10 cellular contexts compared by ENCODE assay signal in the genomic region with DNA sequence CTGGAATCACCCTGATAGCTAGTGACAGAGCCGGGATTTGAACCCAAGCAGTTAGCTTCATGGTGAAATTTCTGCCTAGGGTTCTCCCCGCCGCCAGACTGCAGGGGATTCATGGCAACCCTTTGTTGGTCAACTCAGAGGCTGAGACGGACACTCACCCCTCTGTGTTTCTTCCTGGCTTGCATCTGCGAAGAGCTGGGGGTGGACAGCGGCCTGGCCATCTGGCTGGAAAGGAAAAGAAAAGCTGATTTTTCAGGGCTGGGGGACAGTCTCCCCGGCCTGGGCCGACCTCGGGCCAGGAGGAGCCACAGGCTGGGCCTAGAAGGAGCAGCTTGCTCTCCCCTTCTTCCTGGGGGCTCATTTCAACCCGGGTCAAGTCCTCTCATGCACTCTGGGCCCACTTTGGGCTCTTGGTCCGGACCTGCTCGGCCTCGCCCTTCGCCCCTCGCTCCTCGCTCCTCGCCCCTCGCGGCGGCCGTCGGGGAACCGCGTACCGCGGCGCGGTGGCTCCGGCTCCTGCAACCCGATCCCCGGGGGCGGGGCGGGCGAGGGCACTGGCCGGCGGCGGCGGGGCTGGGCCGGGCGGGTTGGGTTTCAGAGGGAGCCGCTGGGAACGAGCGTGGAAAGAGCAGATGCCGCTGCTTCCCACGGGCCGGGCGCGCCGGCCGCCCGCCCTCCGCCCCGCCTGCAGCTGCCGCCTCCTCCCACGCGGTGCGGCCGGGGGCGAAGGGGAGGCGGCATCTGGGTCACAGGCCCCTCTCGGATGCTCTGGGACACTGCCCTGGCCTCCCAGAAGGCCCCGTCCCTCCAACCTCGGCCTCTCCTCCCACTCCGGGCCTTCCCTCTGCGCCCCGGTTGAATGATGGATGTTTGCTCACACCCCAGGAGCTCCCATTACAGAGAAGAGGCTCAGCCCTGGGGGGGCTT. TPM values are rescaled to one million over a fixed set of nuclear protein-coding genes. Genes with fewer than 3 reads are reported as not detected.
DNase-seq lines count a peak whose midpoint lies in the region; ATAC-seq, FAIRE-seq and TF ChIP-seq lines count a peak whose summit lies in the region.
"Had no signal": no experiment of that assay in that cellular context is flagged by ENCODE, and none has a peak within 500 bp of the region (broad histone marks: within the 10 kb centered on the region; RNA-seq: fewer than 3 reads in every experiment).

No MANE protein-coding gene starts in this region.

- peak overlapping the region; percentile 66; the same call in 1 of the 2 replicates for H2AFZ ChIP-seq in H1 (ENCODE audit: low read length)
- H2AFZ ChIP-seq in OCI-LY7 (ENCODE audit: low read length) = no peak overlapping the region

- in situ Hi-C loops in GM13976 (cut with MboI; ENCODE audit: low sequenced_read_pairs, unreplicated experiment) = no loop called here

- H3K27ac ChIP-seq in H1 (ENCODE audit: low read depth, low read length) = no peak overlapping the region
- no peak overlapping the region for H3K27ac ChIP-seq in right lobe of liver
- H3K27ac ChIP-seq in tibial nerve = peak overlapping the region; percentile 4 to 80 (median 44)
- no peak overlapping the region for H3K27ac ChIP-seq in OCI-LY7 (ENCODE audit: low read depth, low read length, poor library complexity, severe bottlenecking)

- TF ChIP-seq CTCF in H1 (IDR thresholded peaks at IDR 0.05; ENCODE audit: control extremely low read depth in 1 of 3, insufficient read depth in 1 of 3, low read depth in 1 of 3, low read length in 3 of 3) (no peak), right lobe of liver (IDR thresholded peaks at IDR 0.05) (no peak), tibial nerve (IDR thresholded peaks at IDR 0.05) (no peak), OCI-LY7 (conservative IDR thresholded peaks at IDR 0.05; ENCODE audit: low read length) (no peak), GM13976 (IDR thresholded peaks at IDR 0.05; ENCODE audit: borderline replicate concordance, control extremely low read depth, extremely low read depth, insufficient read depth, missing control alignments) (no peak)

- TF ChIP-seq RAD21 in H1 (IDR thresholded peaks at IDR 0.05 in 1 of 2, conservative IDR thresholded peaks at IDR 0.05 in 1 of 2; ENCODE audit: low read depth in 2 of 2, low read length in 2 of 2) = no peak

- H3K4me2 ChIP-seq in H1 (ENCODE audit: insufficient read depth in 1 of 2, low read depth in 2 of 2, low read length in 2 of 2) = peak overlapping the region; percentile 11 to 67; a peak in 3 of 4 replicates
- H3K4me2 ChIP-seq in OCI-LY7 (ENCODE audit: low read length) = no peak overlapping the region

- H2BK20ac ChIP-seq in H1 (ENCODE audit: low read length) = no peak overlapping the region

- CTCF ChIA-PET in H1 (lab: Charles Lee; ENCODE audit: partially characterized antibody) (interaction anchor here (0.8 to 16.5 kb wide), 6 partner anchors 8 to 90 kb away, joined by 3 to 337 read pairs (median 6); no protein-coding TSS in a partner anchor), OCI-LY7 (lab: Charles Lee; ENCODE audit: unreplicated experiment) (no interaction called here)

- no peak overlapping the region for H2BK15ac ChIP-seq in H1 (ENCODE audit: low read length)

- 26% methylated on average over 33 of the region's 66 CpGs; no CpG with 5 or more reads in 1 of the 2 experiments for WGBS in H1 (ENCODE audit: extremely low coverage in 1 of 2, insufficient coverage in 1 of 2, insufficient read length in 1 of 2, insufficient replicate concordance in 2 of 2, low coverage in 1 of 2, low lambda C conversion rate in 2 of 2, missing lambda C conversion rate in 1 of 2), 2 experiments
- 75% methylated on average over 4 of the region's 66 CpGs for WGBS in right lobe of liver (ENCODE audit: insufficient coverage, low coverage, low lambda C conversion rate, missing lambda C conversion rate)
- WGBS in tibial nerve, 2 donors = 25 to 27% methylated on average over 40 to 66 of the region's 66 CpGs

- no peak overlapping the region for H2BK120ac ChIP-seq in H1 (replicated peaks; ENCODE audit: low read depth, low read length)

- FAIRE-seq in H1 (lab: Jason Lieb, UNC) (no peak), H54 (lab: Jason Lieb, UNC) (no peak)

- H3K79me2 ChIP-seq in H1 (ENCODE audit: control insufficient read depth in 1 of 2, insufficient read depth in 2 of 2, low read length in 2 of 2) (no peaks in the 10 kb centered on the region), OCI-LY7 (ENCODE audit: insufficient read depth, low read depth, low read length) (no peaks in the 10 kb centered on the region)

- TF ChIP-seq POLR2A in H1 (IDR thresholded peaks at IDR 0.05; ENCODE audit: control extremely low read depth in 1 of 2, low read depth in 2 of 2, low read length in 2 of 2) (no peak), right lobe of liver (IDR thresholded peaks at IDR 0.05) (no peak), tibial nerve (IDR thresholded peaks at IDR 0.05) (peak in 1 of 2 donors; percentile 28), H54 (IDR thresholded peaks at IDR 0.05; ENCODE audit: low read depth, low read length) (no peak)

- H4K8ac ChIP-seq in H1 (ENCODE audit: extremely low read depth, insufficient read depth, low read length) = peak overlapping the region; percentile 81; the same call in 1 of the 2 replicates

- H3K4me1 ChIP-seq in H1 (replicated peaks in 1 of 4; ENCODE audit: control insufficient read depth in 3 of 4, insufficient read depth in 4 of 4, low read length in 3 of 4) (peaks cover 0 to 2% (median under 1%) of the 10 kb centered on the region in 4 experiments; a peak in 3 of 7 replicates), right lobe of liver (no peaks in the 10 kb centered on the region), tibial nerve (peaks cover 0 to 37% (median 0%) of the 10 kb centered on the region in 4 donors), OCI-LY7 (ENCODE audit: insufficient read depth, low read length, poor library complexity, severe bottlenecking) (no peaks in the 10 kb centered on the region)

- H3K4me3 ChIP-seq in H1 (ENCODE audit: extremely low read depth in 1 of 4, insufficient read depth in 2 of 4, low read depth in 3 of 4, low read length in 4 of 4) = peak overlapping the region; percentile 10 to 53 (median 32); a peak in 6 of 8 replicates
- no peak overlapping the region for H3K4me3 ChIP-seq in right lobe of liver
- peak overlapping the region in 1 of 4 donors; percentile 41 for H3K4me3 ChIP-seq in tibial nerve
- H3K4me3 ChIP-seq in OCI-LY7 (ENCODE audit: low read depth, low read length, poor library complexity, severe bottlenecking) = no peak overlapping the region

- H3K14ac ChIP-seq in H1 (ENCODE audit: insufficient read length) = no peak overlapping the region

- intact Hi-C loops in right lobe of liver (cut with DNase I) = no loop called here
- intact Hi-C loops in OCI-LY7 (cut with micrococcal nuclease; ENCODE audit: unreplicated experiment) = no loop called here

- H3K79me1 ChIP-seq in H1 (ENCODE audit: low read depth, low read length) = no peaks in the 10 kb centered on the region

- no peak overlapping the region for H3K18ac ChIP-seq in H1 (ENCODE audit: extremely low read depth, low read length)

- peaks cover 0 to 5% of the 10 kb centered on the region in 2 experiments for H4K20me1 ChIP-seq in H1 (replicated peaks in 1 of 2; ENCODE audit: control insufficient read depth in 1 of 2, insufficient read depth in 2 of 2, low read length in 2 of 2)
- H4K20me1 ChIP-seq in OCI-LY7 (ENCODE audit: insufficient read depth, low read length) = no peaks in the 10 kb centered on the region

- no peak overlapping the region for H3K23ac ChIP-seq in H1 (ENCODE audit: insufficient read length)

- ATAC-seq in right lobe of liver = peak; percentile 63 to 74 (median 66)
- no peak for ATAC-seq in HG02798 (IDR thresholded peaks at IDR 0.05; ENCODE audit: poor library complexity, unreplicated experiment)

- no TSS peak for BruUV-seq in OCI-LY7 (replicated peaks; lab: Mats Ljungman, UMichigan)

- H3K9me3 ChIP-seq in H1 (ENCODE audit: insufficient read depth in 2 of 2, low read depth in 1 of 2, low read length in 1 of 2) (no peaks in the 10 kb centered on the region), right lobe of liver (no peaks in the 10 kb centered on the region), tibial nerve (no peaks in the 10 kb centered on the region), OCI-LY7 (ENCODE audit: low read length) (no peaks in the 10 kb centered on the region)

- no peak overlapping the region for H2BK12ac ChIP-seq in H1 (ENCODE audit: low read depth, low read length)

- POLR2A ChIA-PET in H1 (lab: Charles Lee; ENCODE audit: partially characterized antibody) (interaction anchor here (0.8 to 1.7 kb wide), 4 partner anchors 14 to 69 kb away, joined by 3 to 6 read pairs (median 4); no protein-coding TSS in a partner anchor), OCI-LY7 (lab: Charles Lee) (no interaction called here)

- no peak overlapping the region for H2BK5ac ChIP-seq in H1 (ENCODE audit: low read depth, low read length)

- no peak overlapping the region for H3K9ac ChIP-seq in H1 (replicated peaks in 1 of 4; ENCODE audit: extremely low read depth in 1 of 4, low read depth in 3 of 4, low read length in 3 of 4)

- H3K36me3 ChIP-seq in H1 (ENCODE audit: control insufficient read depth in 2 of 4, insufficient read depth in 4 of 4, low read length in 3 of 4) (no peaks in the 10 kb centered on the region), right lobe of liver (no peaks in the 10 kb centered on the region), tibial nerve (peaks cover 0 to 27% (median 0%) of the 10 kb centered on the region in 3 donors), OCI-LY7 (ENCODE audit: insufficient read depth, low read length) (no peaks in the 10 kb centered on the region)

- H2AK5ac ChIP-seq in H1 (ENCODE audit: low read depth, low read length) = no peak overlapping the region

- peaks cover 0 to 42% (median 32%) of the 10 kb centered on the region in 4 experiments; a peak in 6 of 7 replicates for H3K27me3 ChIP-seq in H1 (replicated peaks in 1 of 4; ENCODE audit: control insufficient read depth in 3 of 4, extremely low read depth in 1 of 4, insufficient read depth in 3 of 4, low read length in 3 of 4)
- no peaks in the 10 kb centered on the region for H3K27me3 ChIP-seq in right lobe of liver
- H3K27me3 ChIP-seq in tibial nerve = peaks cover 0 to 10% of the 10 kb centered on the region in 2 donors

- TF ChIP-seq EP300 in H1 (IDR thresholded peaks at IDR 0.05; ENCODE audit: borderline replicate concordance in 1 of 2, low read depth in 2 of 2, low read length in 2 of 2) = no peak
- no peak for TF ChIP-seq EP300 in tibial nerve (IDR thresholded peaks at IDR 0.05)

- H3K23me2 ChIP-seq in H1 (ENCODE audit: low read depth, low read length) = no peaks in the 10 kb centered on the region

- H3K9me2 ChIP-seq in OCI-LY7 (ENCODE audit: insufficient read depth, low read length) = no peaks in the 10 kb centered on the region

- H4K5ac ChIP-seq in H1 (ENCODE audit: insufficient read length, low read depth, low read length) = no peak overlapping the region

- H3K4ac ChIP-seq in H1 (replicated peaks; ENCODE audit: insufficient read length, low read depth, low read length) = no peak overlapping the region

- DNase-seq in NCI-H146 (lab: John Stamatoyannopoulos, UW) (peak; percentile 51), H1 (ENCODE audit: low read depth in 1 of 2, low spot score in 2 of 2) (peak in 1 of 2 experiments; percentile 86), right lobe of liver (peak in 2 of 3 donors; percentile 40 to 60), tibial nerve (ENCODE audit: low spot score in 2 of 2) (peak in 1 of 2 donors; percentile 56), H54 (ENCODE audit: insufficient read length, low spot score) (no peak), OCI-LY7 (ENCODE audit: low spot score) (no peak), GM13976 (ENCODE audit: low spot score) (no peak)
- DNase-seq: activated CD8-positive, alpha-beta memory T cell treated with anti-CD3 and anti-CD28 coated beads, Interleukin-2, amount 50 U/mL, for 4 hours; NCI-H1092 treated with DMSO at 0.1 percent for 48 hours had no signal

- H4K91ac ChIP-seq in H1 (replicated peaks; ENCODE audit: insufficient read length, low read length) = no peak overlapping the region

- no peak overlapping the region for H3K56ac ChIP-seq in H1 (replicated peaks; ENCODE audit: insufficient read length, low read depth, low read length)

RNA-seq across cellular contexts. Expression of a gene that starts 6.7 kb away (rescaled TPM):
- 3.1 and 3.5 TPM in 2 replicates for total RNA-seq in H1 (2021; fragmentation: NEBNext Ultra II Directional; extraction: Animal tissue kit (Norgen Biotek cat#: 25700))
- polyA plus RNA-seq in H1 (2011; rRNA removed) = 1.8 and 2.9 TPM in 2 replicates
- 1.6 TPM for polyA plus RNA-seq in H1 (2011; cell fraction: cytosol; rRNA removed)
- 3.1 TPM for polyA plus RNA-seq in H1 (2011; cell fraction: nucleus; rRNA removed)
- polyA plus RNA-seq in H1 (2012, experiment 1 of 2) = 1.4 to 2.6 TPM (median 2.2 TPM) in 4 replicates
- polyA plus RNA-seq in H1 (2012, experiment 2 of 2) = 1.8 TPM
- 2.2 TPM for polyA plus RNA-seq in H1 (2013, experiment 1 of 2)
- 2.0 TPM for polyA plus RNA-seq in H1 (2013, experiment 2 of 2)
- 2.0 and 2.3 TPM in 2 replicates for polyA minus RNA-seq in H1 (2011; rRNA and poly(A)+ RNA removed)
- polyA minus RNA-seq in H1 (2011; cell fraction: cytosol; rRNA and poly(A)+ RNA removed) = 1.5 TPM
- 1.8 TPM for polyA minus RNA-seq in H1 (2011; cell fraction: nucleus; rRNA and poly(A)+ RNA removed)
- total RNA-seq in right lobe of liver (1 to 10 TPM in 4 of 6 experiments, under 1 TPM in 2; 0.98 to 2.6 (median 1.6) TPM), tibial nerve (10 to 100 TPM; 11.4 to 19.2 (median 14.3) TPM), OCI-LY7 (2022) (not detected in 2 replicates)
- total RNA-seq in OCI-LY7 (2014; rRNA removed; shearing (Covaris generic)) = not detected in 2 replicates

RNA-seq across cellular contexts. Expression of a gene that starts 39.2 kb away (rescaled TPM):
- not detected in 2 replicates for total RNA-seq in H1 (2021; fragmentation: NEBNext Ultra II Directional; extraction: Animal tissue kit (Norgen Biotek cat#: 25700))
- 0.06 TPM in 1 of 2 replicates, not detected in the other for polyA plus RNA-seq in H1 (2011; rRNA removed)
- polyA plus RNA-seq in H1 (2011; cell fraction: cytosol; rRNA removed) = not detected
- polyA plus RNA-seq in H1 (2011; cell fraction: nucleus; rRNA removed) = not detected
- not detected in 4 replicates for polyA plus RNA-seq in H1 (2012, experiment 1 of 2)
- polyA plus RNA-seq in H1 (2012, experiment 2 of 2) = not detected
- polyA plus RNA-seq in H1 (2013, experiment 1 of 2) = not detected
- not detected for polyA plus RNA-seq in H1 (2013, experiment 2 of 2)
- polyA minus RNA-seq in H1 (2011; rRNA and poly(A)+ RNA removed) = 0.16 TPM in 1 of 2 replicates, not detected in the other
- polyA minus RNA-seq in H1 (2011; cell fraction: cytosol; rRNA and poly(A)+ RNA removed) = not detected
- polyA minus RNA-seq in H1 (2011; cell fraction: nucleus; rRNA and poly(A)+ RNA removed) = not detected
- not detected for total RNA-seq in right lobe of liver
- 1 to 10 TPM in 1 of 4 donors, not detected in 3; 2.2 TPM for total RNA-seq in tibial nerve
- total RNA-seq in OCI-LY7 (2014; rRNA removed; shearing (Covaris generic)) = not detected in 2 replicates
- not detected in 2 replicates for total RNA-seq in OCI-LY7 (2022)

RNA-seq across cellular contexts. Expression of a gene that starts 56.2 kb away (rescaled TPM):
- total RNA-seq in H1 (2021; fragmentation: NEBNext Ultra II Directional; extraction: Animal tissue kit (Norgen Biotek cat#: 25700)) = 333 and 341 TPM in 2 replicates
- 147 and 172 TPM in 2 replicates for polyA plus RNA-seq in H1 (2011; rRNA removed)
- polyA plus RNA-seq in H1 (2011; cell fraction: cytosol; rRNA removed) = 128 TPM
- polyA plus RNA-seq in H1 (2011; cell fraction: nucleus; rRNA removed) = 357 TPM
- polyA plus RNA-seq in H1 (2012, experiment 1 of 2) = 163 to 196 TPM (median 184 TPM) in 4 replicates
- polyA plus RNA-seq in H1 (2012, experiment 2 of 2) = 85.0 TPM
- polyA plus RNA-seq in H1 (2013, experiment 1 of 2) = 245 TPM
- polyA plus RNA-seq in H1 (2013, experiment 2 of 2) = 239 TPM
- 126 and 154 TPM in 2 replicates for polyA minus RNA-seq in H1 (2011; rRNA and poly(A)+ RNA removed)
- 186 TPM for polyA minus RNA-seq in H1 (2011; cell fraction: cytosol; rRNA and poly(A)+ RNA removed)
- 139 TPM for polyA minus RNA-seq in H1 (2011; cell fraction: nucleus; rRNA and poly(A)+ RNA removed)
- total RNA-seq in right lobe of liver = 100 to 1,000 TPM in 2 of 6 experiments, 10 to 100 TPM in 4; 89.8 to 155 (median 99.1) TPM
- total RNA-seq in tibial nerve = 100 to 1,000 TPM; 121 to 178 (median 135) TPM
- total RNA-seq in OCI-LY7 (2014; rRNA removed; shearing (Covaris generic)) = 132 and 166 TPM in 2 replicates
- total RNA-seq in OCI-LY7 (2022) = 292 and 315 TPM in 2 replicates

RNA-seq across cellular contexts. Expression of a gene that starts 58.5 kb away (rescaled TPM):
- 0.46 and 0.54 TPM in 2 replicates for total RNA-seq in H1 (2021; fragmentation: NEBNext Ultra II Directional; extraction: Animal tissue kit (Norgen Biotek cat#: 25700))
- 0.55 and 0.74 TPM in 2 replicates for polyA plus RNA-seq in H1 (2011; rRNA removed)
- 0.72 TPM for polyA plus RNA-seq in H1 (2011; cell fraction: cytosol; rRNA removed)
- polyA plus RNA-seq in H1 (2011; cell fraction: nucleus; rRNA removed) = 0.97 TPM
- polyA plus RNA-seq in H1 (2012, experiment 1 of 2) = 0.32 to 0.92 TPM (median 0.64 TPM) in 4 replicates
- polyA plus RNA-seq in H1 (2012, experiment 2 of 2) = 0.41 TPM
- 0.81 TPM for polyA plus RNA-seq in H1 (2013, experiment 1 of 2)
- 0.79 TPM for polyA plus RNA-seq in H1 (2013, experiment 2 of 2)
- 1.8 and 2.1 TPM in 2 replicates for polyA minus RNA-seq in H1 (2011; rRNA and poly(A)+ RNA removed)
- polyA minus RNA-seq in H1 (2011; cell fraction: cytosol; rRNA and poly(A)+ RNA removed) = 0.51 TPM
- polyA minus RNA-seq in H1 (2011; cell fraction: nucleus; rRNA and poly(A)+ RNA removed) = 1.00 TPM
- total RNA-seq in right lobe of liver (not detected), tibial nerve (not detected), OCI-LY7 (2022) (not detected in 2 replicates)
- not detected in 2 replicates for total RNA-seq in OCI-LY7 (2014; rRNA removed; shearing (Covaris generic))

Comparison
In these comparisons a context has a peak if more than half of its experiments do, and no peak if none do; other contexts are left out.
1. DNase-seq: peak in NCI-H146 (single experiment) and right lobe of liver (2 of 3); none in H54 (single experiment), OCI-LY7 (single experiment) and GM13976 (single experiment).
2. H3K27ac ChIP-seq: peak in tibial nerve (4 of 4); none in H1 (single experiment), right lobe of liver (0 of 3) and OCI-LY7 (single experiment).
3. H3K4me3 ChIP-seq: peak in H1 (4 of 4); none in right lobe of liver (0 of 3) and OCI-LY7 (single experiment).